ENCODE assay signal across 1 cellular context in the genomic region with DNA sequence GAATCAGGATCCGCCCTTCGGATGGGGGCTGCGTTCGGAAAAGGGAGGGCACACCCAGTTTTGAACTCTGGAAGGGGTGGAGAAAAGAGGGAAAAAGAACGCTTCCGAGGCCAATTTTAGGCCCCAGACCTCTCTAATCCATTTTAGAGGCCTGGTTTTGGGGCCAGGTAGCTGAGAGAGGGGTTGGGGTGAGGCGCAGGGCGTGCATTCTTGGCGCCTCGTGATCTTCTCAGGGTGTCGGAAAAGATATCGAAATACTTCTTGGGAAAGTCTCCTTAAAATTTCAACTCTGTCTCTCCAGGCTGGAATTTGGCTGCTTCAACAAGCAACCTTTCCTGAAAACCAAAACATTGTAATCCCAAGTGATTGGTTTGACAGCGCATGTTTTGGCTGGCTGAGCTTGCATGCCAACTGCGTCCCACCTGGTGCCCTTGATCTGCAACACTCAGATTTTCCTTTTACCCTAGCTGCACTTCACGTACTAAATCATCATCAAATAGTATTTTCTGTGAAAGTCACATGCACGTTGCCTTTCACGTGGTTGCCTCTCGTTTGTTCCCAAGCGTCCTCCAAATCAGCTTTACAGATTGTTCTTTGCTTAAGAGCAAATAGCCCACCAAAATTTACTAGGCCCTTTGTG.
TF ChIP-seq lines count a peak whose summit lies in the region.

No MANE protein-coding gene starts in this region.

TF ChIP-seq in HepG2, 621 proteins besides CTCF, POLR2A, EP300 and RAD21 (continued from another document and continues in another):
- TF ChIP-seq SP2 (CRISPR knock-in tag; IDR thresholded peaks at IDR 0.05) (no peak), SIN3A (IDR thresholded peaks at IDR 0.05; ENCODE audit: borderline replicate concordance, low read depth, low read length) (no peak), SIX1 (CRISPR knock-in tag; IDR thresholded peaks at IDR 0.05; ENCODE audit: borderline replicate concordance) (0 out of 2 replicates have a peak, but pooled peaks have one; percentile 23), POLR2AphosphoS5 (IDR thresholded peaks at IDR 0.05; ENCODE audit: low read depth, low read length) (no peak), RFX1 (IDR thresholded peaks at IDR 0.05) (no peak), GTF3A (CRISPR knock-in tag; conservative IDR thresholded peaks at IDR 0.05) (no peak), ZNF746 (CRISPR knock-in tag; IDR thresholded peaks at IDR 0.05) (no peak), ZNF547 (CRISPR knock-in tag; IDR thresholded peaks at IDR 0.05) (0 out of 2 replicates have a peak, but pooled peaks have one; percentile 24), ZNF33B (CRISPR knock-in tag; IDR thresholded peaks at IDR 0.05) (no peak), KAT8 (CRISPR knock-in tag; IDR thresholded peaks at IDR 0.05) (no peak; the same call in 1 of the 2 replicates), ZNF550 (CRISPR knock-in tag; IDR thresholded peaks at IDR 0.05; ENCODE audit: borderline replicate concordance) (no peak), MTF2 (CRISPR knock-in tag; IDR thresholded peaks at IDR 0.05; ENCODE audit: borderline replicate concordance) (no peak), SMAD9 (CRISPR knock-in tag; IDR thresholded peaks at IDR 0.05) (no peak), SETDB1 (CRISPR knock-in tag; IDR thresholded peaks at IDR 0.05; ENCODE audit: borderline replicate concordance) (no peak), FOXM1 (CRISPR knock-in tag; IDR thresholded peaks at IDR 0.05) (no peak), ZNF20 (CRISPR knock-in tag; IDR thresholded peaks at IDR 0.05) (no peak), FOSL1 (CRISPR knock-in tag; IDR thresholded peaks at IDR 0.05; ENCODE audit: borderline replicate concordance) (no peak), YY1 (IDR thresholded peaks at IDR 0.05; ENCODE audit: insufficient read depth, insufficient replicate concordance, low read depth, low read length) (no peak), SAP130 (CRISPR knock-in tag; IDR thresholded peaks at IDR 0.05; ENCODE audit: low read depth) (no peak), ZC3H4 (CRISPR knock-in tag; IDR thresholded peaks at IDR 0.05; ENCODE audit: borderline replicate concordance) (no peak), ZNF724P (CRISPR knock-in tag; IDR thresholded peaks at IDR 0.05; ENCODE audit: borderline replicate concordance) (no peak), ZNF557 (CRISPR knock-in tag; IDR thresholded peaks at IDR 0.05) (no peak), HNRNPUL1 (IDR thresholded peaks at IDR 0.05; ENCODE audit: low read depth, low read length) (no peak), TARDBP (CRISPR knock-in tag; IDR thresholded peaks at IDR 0.05) (no peak), BHLHE40 (IDR thresholded peaks at IDR 0.05; ENCODE audit: low read length) (no peak), ZSCAN25 (CRISPR knock-in tag; IDR thresholded peaks at IDR 0.05) (no peak)
- TF ChIP-seq, protein P1, sequence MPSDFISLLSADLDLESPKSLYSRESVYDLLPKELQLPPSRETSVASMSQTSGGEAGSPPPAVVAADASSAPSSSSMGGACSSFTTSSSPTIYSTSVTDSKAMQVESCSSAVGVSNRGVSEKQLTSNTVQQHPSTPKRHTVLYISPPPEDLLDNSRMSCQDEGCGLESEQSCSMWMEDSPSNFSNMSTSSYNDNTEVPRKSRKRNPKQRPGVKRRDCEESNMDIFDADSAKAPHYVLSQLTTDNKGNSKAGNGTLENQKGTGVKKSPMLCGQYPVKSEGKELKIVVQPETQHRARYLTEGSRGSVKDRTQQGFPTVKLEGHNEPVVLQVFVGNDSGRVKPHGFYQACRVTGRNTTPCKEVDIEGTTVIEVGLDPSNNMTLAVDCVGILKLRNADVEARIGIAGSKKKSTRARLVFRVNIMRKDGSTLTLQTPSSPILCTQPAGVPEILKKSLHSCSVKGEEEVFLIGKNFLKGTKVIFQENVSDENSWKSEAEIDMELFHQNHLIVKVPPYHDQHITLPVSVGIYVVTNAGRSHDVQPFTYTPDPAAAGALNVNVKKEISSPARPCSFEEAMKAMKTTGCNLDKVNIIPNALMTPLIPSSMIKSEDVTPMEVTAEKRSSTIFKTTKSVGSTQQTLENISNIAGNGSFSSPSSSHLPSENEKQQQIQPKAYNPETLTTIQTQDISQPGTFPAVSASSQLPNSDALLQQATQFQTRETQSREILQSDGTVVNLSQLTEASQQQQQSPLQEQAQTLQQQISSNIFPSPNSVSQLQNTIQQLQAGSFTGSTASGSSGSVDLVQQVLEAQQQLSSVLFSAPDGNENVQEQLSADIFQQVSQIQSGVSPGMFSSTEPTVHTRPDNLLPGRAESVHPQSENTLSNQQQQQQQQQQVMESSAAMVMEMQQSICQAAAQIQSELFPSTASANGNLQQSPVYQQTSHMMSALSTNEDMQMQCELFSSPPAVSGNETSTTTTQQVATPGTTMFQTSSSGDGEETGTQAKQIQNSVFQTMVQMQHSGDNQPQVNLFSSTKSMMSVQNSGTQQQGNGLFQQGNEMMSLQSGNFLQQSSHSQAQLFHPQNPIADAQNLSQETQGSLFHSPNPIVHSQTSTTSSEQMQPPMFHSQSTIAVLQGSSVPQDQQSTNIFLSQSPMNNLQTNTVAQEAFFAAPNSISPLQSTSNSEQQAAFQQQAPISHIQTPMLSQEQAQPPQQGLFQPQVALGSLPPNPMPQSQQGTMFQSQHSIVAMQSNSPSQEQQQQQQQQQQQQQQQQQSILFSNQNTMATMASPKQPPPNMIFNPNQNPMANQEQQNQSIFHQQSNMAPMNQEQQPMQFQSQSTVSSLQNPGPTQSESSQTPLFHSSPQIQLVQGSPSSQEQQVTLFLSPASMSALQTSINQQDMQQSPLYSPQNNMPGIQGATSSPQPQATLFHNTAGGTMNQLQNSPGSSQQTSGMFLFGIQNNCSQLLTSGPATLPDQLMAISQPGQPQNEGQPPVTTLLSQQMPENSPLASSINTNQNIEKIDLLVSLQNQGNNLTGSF (CRISPR knock-in tag; IDR thresholded peaks at IDR 0.05) = no peak
- TF ChIP-seq, protein P2, sequence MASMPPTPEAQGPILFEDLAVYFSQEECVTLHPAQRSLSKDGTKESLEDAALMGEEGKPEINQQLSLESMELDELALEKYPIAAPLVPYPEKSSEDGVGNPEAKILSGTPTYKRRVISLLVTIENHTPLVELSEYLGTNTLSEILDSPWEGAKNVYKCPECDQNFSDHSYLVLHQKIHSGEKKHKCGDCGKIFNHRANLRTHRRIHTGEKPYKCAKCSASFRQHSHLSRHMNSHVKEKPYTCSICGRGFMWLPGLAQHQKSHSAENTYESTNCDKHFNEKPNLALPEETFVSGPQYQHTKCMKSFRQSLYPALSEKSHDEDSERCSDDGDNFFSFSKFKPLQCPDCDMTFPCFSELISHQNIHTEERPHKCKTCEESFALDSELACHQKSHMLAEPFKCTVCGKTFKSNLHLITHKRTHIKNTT (CRISPR knock-in tag; IDR thresholded peaks at IDR 0.05) = no peak
- TF ChIP-seq, protein P3, sequence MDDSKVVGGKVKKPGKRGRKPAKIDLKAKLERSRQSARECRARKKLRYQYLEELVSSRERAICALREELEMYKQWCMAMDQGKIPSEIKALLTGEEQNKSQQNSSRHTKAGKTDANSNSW (CRISPR knock-in tag; IDR thresholded peaks at IDR 0.05; ENCODE audit: borderline replicate concordance) = no peak
- TF ChIP-seq, protein P4, sequence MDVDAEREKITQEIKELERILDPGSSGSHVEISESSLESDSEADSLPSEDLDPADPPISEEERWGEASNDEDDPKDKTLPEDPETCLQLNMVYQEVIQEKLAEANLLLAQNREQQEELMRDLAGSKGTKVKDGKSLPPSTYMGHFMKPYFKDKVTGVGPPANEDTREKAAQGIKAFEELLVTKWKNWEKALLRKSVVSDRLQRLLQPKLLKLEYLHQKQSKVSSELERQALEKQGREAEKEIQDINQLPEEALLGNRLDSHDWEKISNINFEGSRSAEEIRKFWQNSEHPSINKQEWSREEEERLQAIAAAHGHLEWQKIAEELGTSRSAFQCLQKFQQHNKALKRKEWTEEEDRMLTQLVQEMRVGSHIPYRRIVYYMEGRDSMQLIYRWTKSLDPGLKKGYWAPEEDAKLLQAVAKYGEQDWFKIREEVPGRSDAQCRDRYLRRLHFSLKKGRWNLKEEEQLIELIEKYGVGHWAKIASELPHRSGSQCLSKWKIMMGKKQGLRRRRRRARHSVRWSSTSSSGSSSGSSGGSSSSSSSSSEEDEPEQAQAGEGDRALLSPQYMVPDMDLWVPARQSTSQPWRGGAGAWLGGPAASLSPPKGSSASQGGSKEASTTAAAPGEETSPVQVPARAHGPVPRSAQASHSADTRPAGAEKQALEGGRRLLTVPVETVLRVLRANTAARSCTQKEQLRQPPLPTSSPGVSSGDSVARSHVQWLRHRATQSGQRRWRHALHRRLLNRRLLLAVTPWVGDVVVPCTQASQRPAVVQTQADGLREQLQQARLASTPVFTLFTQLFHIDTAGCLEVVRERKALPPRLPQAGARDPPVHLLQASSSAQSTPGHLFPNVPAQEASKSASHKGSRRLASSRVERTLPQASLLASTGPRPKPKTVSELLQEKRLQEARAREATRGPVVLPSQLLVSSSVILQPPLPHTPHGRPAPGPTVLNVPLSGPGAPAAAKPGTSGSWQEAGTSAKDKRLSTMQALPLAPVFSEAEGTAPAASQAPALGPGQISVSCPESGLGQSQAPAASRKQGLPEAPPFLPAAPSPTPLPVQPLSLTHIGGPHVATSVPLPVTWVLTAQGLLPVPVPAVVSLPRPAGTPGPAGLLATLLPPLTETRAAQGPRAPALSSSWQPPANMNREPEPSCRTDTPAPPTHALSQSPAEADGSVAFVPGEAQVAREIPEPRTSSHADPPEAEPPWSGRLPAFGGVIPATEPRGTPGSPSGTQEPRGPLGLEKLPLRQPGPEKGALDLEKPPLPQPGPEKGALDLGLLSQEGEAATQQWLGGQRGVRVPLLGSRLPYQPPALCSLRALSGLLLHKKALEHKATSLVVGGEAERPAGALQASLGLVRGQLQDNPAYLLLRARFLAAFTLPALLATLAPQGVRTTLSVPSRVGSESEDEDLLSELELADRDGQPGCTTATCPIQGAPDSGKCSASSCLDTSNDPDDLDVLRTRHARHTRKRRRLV (CRISPR knock-in tag; IDR thresholded peaks at IDR 0.05) = no peak
- TF ChIP-seq, protein P5, sequence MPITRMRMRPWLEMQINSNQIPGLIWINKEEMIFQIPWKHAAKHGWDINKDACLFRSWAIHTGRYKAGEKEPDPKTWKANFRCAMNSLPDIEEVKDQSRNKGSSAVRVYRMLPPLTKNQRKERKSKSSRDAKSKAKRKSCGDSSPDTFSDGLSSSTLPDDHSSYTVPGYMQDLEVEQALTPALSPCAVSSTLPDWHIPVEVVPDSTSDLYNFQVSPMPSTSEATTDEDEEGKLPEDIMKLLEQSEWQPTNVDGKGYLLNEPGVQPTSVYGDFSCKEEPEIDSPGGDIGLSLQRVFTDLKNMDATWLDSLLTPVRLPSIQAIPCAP (CRISPR knock-in tag; IDR thresholded peaks at IDR 0.05; ENCODE audit: low read depth) = no peak
- TF ChIP-seq, protein P6, sequence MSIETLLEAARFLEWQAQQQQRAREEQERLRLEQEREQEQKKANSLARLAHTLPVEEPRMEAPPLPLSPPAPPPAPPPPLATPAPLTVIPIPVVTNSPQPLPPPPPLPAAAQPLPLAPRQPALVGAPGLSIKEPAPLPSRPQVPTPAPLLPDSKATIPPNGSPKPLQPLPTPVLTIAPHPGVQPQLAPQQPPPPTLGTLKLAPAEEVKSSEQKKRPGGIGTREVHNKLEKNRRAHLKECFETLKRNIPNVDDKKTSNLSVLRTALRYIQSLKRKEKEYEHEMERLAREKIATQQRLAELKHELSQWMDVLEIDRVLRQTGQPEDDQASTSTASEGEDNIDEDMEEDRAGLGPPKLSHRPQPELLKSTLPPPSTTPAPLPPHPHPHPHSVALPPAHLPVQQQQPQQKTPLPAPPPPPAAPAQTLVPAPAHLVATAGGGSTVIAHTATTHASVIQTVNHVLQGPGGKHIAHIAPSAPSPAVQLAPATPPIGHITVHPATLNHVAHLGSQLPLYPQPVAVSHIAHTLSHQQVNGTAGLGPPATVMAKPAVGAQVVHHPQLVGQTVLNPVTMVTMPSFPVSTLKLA (IDR thresholded peaks at IDR 0.05) = peak; percentile 30; the same call in 1 of the 2 replicates
- TF ChIP-seq, protein P7, sequence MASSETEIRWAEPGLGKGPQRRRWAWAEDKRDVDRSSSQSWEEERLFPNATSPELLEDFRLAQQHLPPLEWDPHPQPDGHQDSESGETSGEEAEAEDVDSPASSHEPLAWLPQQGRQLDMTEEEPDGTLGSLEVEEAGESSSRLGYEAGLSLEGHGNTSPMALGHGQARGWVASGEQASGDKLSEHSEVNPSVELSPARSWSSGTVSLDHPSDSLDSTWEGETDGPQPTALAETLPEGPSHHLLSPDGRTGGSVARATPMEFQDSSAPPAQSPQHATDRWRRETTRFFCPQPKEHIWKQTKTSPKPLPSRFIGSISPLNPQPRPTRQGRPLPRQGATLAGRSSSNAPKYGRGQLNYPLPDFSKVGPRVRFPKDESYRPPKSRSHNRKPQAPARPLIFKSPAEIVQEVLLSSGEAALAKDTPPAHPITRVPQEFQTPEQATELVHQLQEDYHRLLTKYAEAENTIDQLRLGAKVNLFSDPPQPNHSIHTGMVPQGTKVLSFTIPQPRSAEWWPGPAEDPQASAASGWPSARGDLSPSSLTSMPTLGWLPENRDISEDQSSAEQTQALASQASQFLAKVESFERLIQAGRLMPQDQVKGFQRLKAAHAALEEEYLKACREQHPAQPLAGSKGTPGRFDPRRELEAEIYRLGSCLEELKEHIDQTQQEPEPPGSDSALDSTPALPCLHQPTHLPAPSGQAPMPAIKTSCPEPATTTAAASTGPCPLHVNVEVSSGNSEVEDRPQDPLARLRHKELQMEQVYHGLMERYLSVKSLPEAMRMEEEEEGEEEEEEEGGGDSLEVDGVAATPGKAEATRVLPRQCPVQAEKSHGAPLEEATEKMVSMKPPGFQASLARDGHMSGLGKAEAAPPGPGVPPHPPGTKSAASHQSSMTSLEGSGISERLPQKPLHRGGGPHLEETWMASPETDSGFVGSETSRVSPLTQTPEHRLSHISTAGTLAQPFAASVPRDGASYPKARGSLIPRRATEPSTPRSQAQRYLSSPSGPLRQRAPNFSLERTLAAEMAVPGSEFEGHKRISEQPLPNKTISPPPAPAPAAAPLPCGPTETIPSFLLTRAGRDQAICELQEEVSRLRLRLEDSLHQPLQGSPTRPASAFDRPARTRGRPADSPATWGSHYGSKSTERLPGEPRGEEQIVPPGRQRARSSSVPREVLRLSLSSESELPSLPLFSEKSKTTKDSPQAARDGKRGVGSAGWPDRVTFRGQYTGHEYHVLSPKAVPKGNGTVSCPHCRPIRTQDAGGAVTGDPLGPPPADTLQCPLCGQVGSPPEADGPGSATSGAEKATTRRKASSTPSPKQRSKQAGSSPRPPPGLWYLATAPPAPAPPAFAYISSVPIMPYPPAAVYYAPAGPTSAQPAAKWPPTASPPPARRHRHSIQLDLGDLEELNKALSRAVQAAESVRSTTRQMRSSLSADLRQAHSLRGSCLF (CRISPR knock-in tag; IDR thresholded peaks at IDR 0.05; ENCODE audit: borderline replicate concordance) = no peak
- TF ChIP-seq, protein P8, sequence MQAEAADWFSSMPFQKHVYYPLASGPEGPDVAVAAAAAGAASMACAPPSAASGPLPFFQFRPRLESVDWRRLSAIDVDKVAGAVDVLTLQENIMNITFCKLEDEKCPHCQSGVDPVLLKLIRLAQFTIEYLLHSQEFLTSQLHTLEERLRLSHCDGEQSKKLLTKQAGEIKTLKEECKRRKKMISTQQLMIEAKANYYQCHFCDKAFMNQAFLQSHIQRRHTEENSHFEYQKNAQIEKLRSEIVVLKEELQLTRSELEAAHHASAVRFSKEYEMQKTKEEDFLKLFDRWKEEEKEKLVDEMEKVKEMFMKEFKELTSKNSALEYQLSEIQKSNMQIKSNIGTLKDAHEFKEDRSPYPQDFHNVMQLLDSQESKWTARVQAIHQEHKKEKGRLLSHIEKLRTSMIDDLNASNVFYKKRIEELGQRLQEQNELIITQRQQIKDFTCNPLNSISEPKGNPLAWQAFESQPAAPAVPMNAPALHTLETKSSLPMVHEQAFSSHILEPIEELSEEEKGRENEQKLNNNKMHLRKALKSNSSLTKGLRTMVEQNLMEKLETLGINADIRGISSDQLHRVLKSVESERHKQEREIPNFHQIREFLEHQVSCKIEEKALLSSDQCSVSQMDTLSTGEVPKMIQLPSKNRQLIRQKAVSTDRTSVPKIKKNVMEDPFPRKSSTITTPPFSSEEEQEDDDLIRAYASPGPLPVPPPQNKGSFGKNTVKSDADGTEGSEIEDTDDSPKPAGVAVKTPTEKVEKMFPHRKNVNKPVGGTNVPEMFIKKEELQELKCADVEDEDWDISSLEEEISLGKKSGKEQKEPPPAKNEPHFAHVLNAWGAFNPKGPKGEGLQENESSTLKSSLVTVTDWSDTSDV (CRISPR knock-in tag; IDR thresholded peaks at IDR 0.05) = no peak
